Comparison of ENCODE assay signal across 1 cellular context in the genomic region with DNA sequence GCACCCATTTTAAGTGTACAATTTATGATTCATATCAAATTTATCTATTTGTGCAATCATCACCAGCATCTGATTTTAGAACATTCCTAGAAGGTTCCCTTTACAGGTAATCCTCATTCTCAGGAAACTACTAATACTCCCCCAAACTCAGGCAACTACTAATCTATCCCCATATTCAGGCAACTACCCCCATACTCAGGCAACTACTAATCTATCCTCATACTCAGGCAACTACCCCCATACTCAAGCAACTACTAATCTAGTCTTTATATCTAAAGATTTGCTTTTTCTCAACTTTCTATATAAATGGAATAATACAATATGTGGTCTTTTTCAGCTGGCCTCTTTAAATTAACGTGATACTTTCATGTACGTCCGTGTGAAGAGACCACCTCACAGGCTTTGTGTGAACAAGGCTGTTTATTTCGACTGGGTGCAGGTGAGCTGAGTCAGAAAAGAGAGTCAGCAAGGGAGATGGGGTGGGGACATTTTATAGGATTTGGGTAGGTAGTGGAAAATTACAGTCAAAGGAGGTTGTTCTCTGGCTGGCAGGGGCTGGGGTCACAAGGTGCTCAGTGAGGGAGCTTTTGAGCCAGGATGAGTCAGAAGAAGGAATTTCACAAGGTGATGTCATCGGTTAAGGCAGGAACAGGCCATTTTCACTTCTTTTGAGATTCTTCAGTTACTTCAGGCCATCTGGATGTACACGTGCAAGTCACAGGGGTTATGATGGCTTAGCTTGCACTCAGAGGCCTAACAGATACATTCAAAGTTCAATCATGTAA.
TF ChIP-seq lines count a peak whose summit lies in the region.

No MANE protein-coding gene starts in this region.

TF ChIP-seq in WTC11, 78 proteins besides CTCF, POLR2A, EP300 and RAD21 (continued from another document):
- TF ChIP-seq, protein P1, sequence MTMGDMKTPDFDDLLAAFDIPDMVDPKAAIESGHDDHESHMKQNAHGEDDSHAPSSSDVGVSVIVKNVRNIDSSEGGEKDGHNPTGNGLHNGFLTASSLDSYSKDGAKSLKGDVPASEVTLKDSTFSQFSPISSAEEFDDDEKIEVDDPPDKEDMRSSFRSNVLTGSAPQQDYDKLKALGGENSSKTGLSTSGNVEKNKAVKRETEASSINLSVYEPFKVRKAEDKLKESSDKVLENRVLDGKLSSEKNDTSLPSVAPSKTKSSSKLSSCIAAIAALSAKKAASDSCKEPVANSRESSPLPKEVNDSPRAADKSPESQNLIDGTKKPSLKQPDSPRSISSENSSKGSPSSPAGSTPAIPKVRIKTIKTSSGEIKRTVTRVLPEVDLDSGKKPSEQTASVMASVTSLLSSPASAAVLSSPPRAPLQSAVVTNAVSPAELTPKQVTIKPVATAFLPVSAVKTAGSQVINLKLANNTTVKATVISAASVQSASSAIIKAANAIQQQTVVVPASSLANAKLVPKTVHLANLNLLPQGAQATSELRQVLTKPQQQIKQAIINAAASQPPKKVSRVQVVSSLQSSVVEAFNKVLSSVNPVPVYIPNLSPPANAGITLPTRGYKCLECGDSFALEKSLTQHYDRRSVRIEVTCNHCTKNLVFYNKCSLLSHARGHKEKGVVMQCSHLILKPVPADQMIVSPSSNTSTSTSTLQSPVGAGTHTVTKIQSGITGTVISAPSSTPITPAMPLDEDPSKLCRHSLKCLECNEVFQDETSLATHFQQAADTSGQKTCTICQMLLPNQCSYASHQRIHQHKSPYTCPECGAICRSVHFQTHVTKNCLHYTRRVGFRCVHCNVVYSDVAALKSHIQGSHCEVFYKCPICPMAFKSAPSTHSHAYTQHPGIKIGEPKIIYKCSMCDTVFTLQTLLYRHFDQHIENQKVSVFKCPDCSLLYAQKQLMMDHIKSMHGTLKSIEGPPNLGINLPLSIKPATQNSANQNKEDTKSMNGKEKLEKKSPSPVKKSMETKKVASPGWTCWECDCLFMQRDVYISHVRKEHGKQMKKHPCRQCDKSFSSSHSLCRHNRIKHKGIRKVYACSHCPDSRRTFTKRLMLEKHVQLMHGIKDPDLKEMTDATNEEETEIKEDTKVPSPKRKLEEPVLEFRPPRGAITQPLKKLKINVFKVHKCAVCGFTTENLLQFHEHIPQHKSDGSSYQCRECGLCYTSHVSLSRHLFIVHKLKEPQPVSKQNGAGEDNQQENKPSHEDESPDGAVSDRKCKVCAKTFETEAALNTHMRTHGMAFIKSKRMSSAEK (CRISPR knock-in tag; IDR thresholded peaks at IDR 0.05; ENCODE audit: borderline replicate concordance) = no peak
- TF ChIP-seq NR1H2 (CRISPR knock-in tag; IDR thresholded peaks at IDR 0.05) (no peak), ZNF138 (CRISPR knock-in tag; conservative IDR thresholded peaks at IDR 0.05) (no peak), TP53 (CRISPR knock-in tag; IDR thresholded peaks at IDR 0.05) (no peak)
TF ChIP-seq in WTC11: peak in this region for 0.
